ENCODE assay signal across 11 cellular contexts in the genomic region with DNA sequence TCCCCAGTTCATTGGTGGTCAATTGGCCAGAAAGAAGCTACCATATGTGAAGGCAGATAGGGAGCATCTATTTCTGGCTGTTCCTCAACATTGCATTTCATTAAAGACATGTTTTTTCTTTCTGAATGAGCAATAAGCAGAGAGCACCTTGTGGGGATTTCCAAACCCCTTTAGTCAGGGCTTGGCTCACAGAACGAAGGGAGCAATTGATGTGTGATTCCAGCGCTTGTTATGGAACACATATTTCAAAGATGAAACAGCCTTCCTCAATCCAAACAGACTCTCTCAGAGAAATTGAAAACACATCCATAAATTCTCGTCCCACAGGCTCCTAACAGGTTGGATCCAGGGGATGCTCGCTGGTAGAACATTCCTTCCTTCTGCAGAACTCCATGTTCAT.
DNase-seq lines count a peak whose midpoint lies in the region; ATAC-seq and TF ChIP-seq lines count a peak whose summit lies in the region.
"Had no signal": no experiment of that assay in that cellular context is flagged by ENCODE, and none has a peak within 500 bp of the region (broad histone marks: within the 10 kb centered on the region; RNA-seq: fewer than 3 reads in every experiment).

No MANE protein-coding gene starts in this region.

- H3K9me3 ChIP-seq in OCI-LY3 (ENCODE audit: insufficient read depth, low read length): no peaks in the 10 kb centered on the region
- H3K9me3 ChIP-seq in lower lobe of right lung: no peaks in the 10 kb centered on the region
- H3K9me3 ChIP-seq in adrenal gland (replicated peaks in 1 of 3): no peaks in the 10 kb centered on the region

- TF ChIP-seq CTCF in OCI-LY3 (IDR thresholded peaks at IDR 0.05; ENCODE audit: low read depth, low read length) (no peak), epithelial cell of esophagus (IDR thresholded peaks at IDR 0.05; ENCODE audit: insufficient read depth, low read depth, low read length, missing control alignments) (no peak), lower lobe of right lung (IDR thresholded peaks at IDR 0.05) (no peak), adrenal gland (IDR thresholded peaks at IDR 0.05) (no peak)

- H3K9ac ChIP-seq in OCI-LY3 (ENCODE audit: low read length) (no peak overlapping the region), rectal smooth muscle tissue (ENCODE audit: low read length) (no peak overlapping the region)

- in situ Hi-C loops in G401 (cut with HindIII; ENCODE audit: low sequenced_read_pairs): no loop called here

- intact Hi-C loops in lower lobe of right lung (cut with DNase I): no loop called here
- intact Hi-C loops in adrenal gland (cut with DNase I): no loop called here

- ATAC-seq in HG03354 (IDR thresholded peaks at IDR 0.05; ENCODE audit: poor library complexity, severe bottlenecking, unreplicated experiment): no peak
- ATAC-seq in HG03460 (IDR thresholded peaks at IDR 0.05; ENCODE audit: unreplicated experiment): no peak
- no peak for ATAC-seq in lower lobe of right lung
- ATAC-seq: activated naive CD8-positive, alpha-beta T cell treated with anti-CD3 and anti-CD28 coated beads, Interleukin-2, amount 50 U/mL, for 24 hours had no signal

- H2AFZ ChIP-seq in OCI-LY3 (ENCODE audit: low read depth, low read length): no peak overlapping the region

- peak; percentile 73 for DNase-seq in G401 (ENCODE audit: low spot score)
- peak; percentile 69 for DNase-seq in epithelial cell of esophagus (ENCODE audit: low read depth)
- DNase-seq in lower lobe of right lung: no peak
- no peak for DNase-seq in adrenal gland
- DNase-seq: activated naive CD8-positive, alpha-beta T cell treated with anti-CD3 and anti-CD28 coated beads, Interleukin-2, amount 50 U/mL, for 24 hours; SHP77; substantia nigra had no signal

- H3K4me1 ChIP-seq in OCI-LY3 (ENCODE audit: low read length) (peaks cover 10% of the 10 kb centered on the region), rectal smooth muscle tissue (ENCODE audit: control insufficient read depth, insufficient read depth, low read length) (peaks cover 4% of the 10 kb centered on the region), lower lobe of right lung (no peaks in the 10 kb centered on the region), adrenal gland (replicated peaks in 1 of 2) (no peaks in the 10 kb centered on the region)

- WGBS in adrenal gland, 4 donors: 55 to 77% (median 65%) methylated on average over 4 of the region's 4 CpGs

- H3K4me2 ChIP-seq in OCI-LY3 (ENCODE audit: low read length): peak overlapping the region; percentile 50

- H3K27ac ChIP-seq in OCI-LY3 (ENCODE audit: low read length) (no peak overlapping the region), rectal smooth muscle tissue (ENCODE audit: low read depth, low read length) (peak overlapping the region; percentile 72), lower lobe of right lung (no peak overlapping the region), adrenal gland (no peak overlapping the region)

- TF ChIP-seq POLR2A in adrenal gland (IDR thresholded peaks at IDR 0.05): no peak

- H4K20me1 ChIP-seq in OCI-LY3 (ENCODE audit: insufficient read depth, low read length): no peaks in the 10 kb centered on the region

- H3K36me3 ChIP-seq in OCI-LY3 (replicated peaks; ENCODE audit: low read depth, low read length) (no peaks in the 10 kb centered on the region), rectal smooth muscle tissue (ENCODE audit: control insufficient read depth, insufficient read depth, low read length) (no peaks in the 10 kb centered on the region), lower lobe of right lung (no peaks in the 10 kb centered on the region), adrenal gland (replicated peaks in 1 of 2) (no peaks in the 10 kb centered on the region)

- H3K27me3 ChIP-seq in OCI-LY3 (ENCODE audit: low read depth, low read length): no peaks in the 10 kb centered on the region; the same call in 1 of the 2 replicates
- H3K27me3 ChIP-seq in rectal smooth muscle tissue (ENCODE audit: control insufficient read depth, insufficient read depth, low read length): no peaks in the 10 kb centered on the region
- no peaks in the 10 kb centered on the region for H3K27me3 ChIP-seq in lower lobe of right lung (ENCODE audit: low read depth)
- H3K27me3 ChIP-seq in adrenal gland: peaks cover 4% of the 10 kb centered on the region

- no peak overlapping the region for H3K4me3 ChIP-seq in OCI-LY3 (ENCODE audit: low read length)
- no peak overlapping the region for H3K4me3 ChIP-seq in epithelial cell of esophagus (ENCODE audit: low read length)
- H3K4me3 ChIP-seq in rectal smooth muscle tissue (ENCODE audit: low read length): no peak overlapping the region
- no peak overlapping the region for H3K4me3 ChIP-seq in lower lobe of right lung
- no peak overlapping the region for H3K4me3 ChIP-seq in adrenal gland

- no peaks in the 10 kb centered on the region for H3K79me2 ChIP-seq in OCI-LY3 (ENCODE audit: low read length)

Comparison
In these comparisons a context has a peak if more than half of its experiments do, and no peak if none do; other contexts are left out.
1. DNase-seq: peak in G401 (single experiment) and epithelial cell of esophagus (single experiment); none in lower lobe of right lung (single experiment) and adrenal gland (0 of 7).